In genomic region chr4:177802149-177802548, GRCh38 we compare ENCODE assay signal across 23 cellular contexts.
"Had no signal": no experiment of that assay in that cellular context is flagged by ENCODE, and none has a peak within 500 bp of the region (broad histone marks: within the 10 kb centered on the region; RNA-seq: fewer than 3 reads in every experiment).

No MANE protein-coding gene starts in this region.

- DNase-seq: activated CD4-positive, alpha-beta memory T cell treated with anti-CD3 and anti-CD28 coated beads for 36 hours; activated CD4-positive, alpha-beta T cell treated with anti-CD3 and anti-CD28 coated beads, Interleukin-2, amount 10 ng/mL, durations not matched to agents 7 days and 5 days; activated CD4-positive, CD25-positive, alpha-beta regulatory T cell; activated CD8-positive, alpha-beta memory T cell treated with anti-CD3 and anti-CD28 coated beads for 24 hours; activated gamma-delta T cell treated with Interleukin-2 at 50 U/mL for 16 hours; activated naive CD4-positive, alpha-beta T cell treated with anti-CD3 and anti-CD28 coated beads, Interleukin-2, amount 10 ng/mL, durations not matched to agents 7 days and 5 days; activated naive CD8-positive, alpha-beta T cell treated with anti-CD3 and anti-CD28 coated beads for 36 hours; activated T-cell treated with anti-CD3 and anti-CD28 coated beads for 4 hours; activated T-cell treated with anti-CD3 and anti-CD28 coated beads, Interleukin-2, amount 50 U/mL, for 48 hours; brain microvascular endothelial cell; Karpas-422; MM.1S; NCI-H1105; NCI-H1436; NCI-H187; NCI-H2171 treated with DMSO at 0.1 percent for 48 hours; NCI-H226; NCI-H774; SHP77 treated with DMSO at 0.1 percent for 48 hours; T-helper 17 cell; T-helper 9 cell had no signal

- ATAC-seq: K562, T-helper 17 cell had no signal

- H3K27me3 ChIP-seq: brain microvascular endothelial cell, cardiac muscle cell had no signal

- H3K4me3 ChIP-seq: cardiac muscle cell, K562 had no signal

- H3K27ac ChIP-seq: brain microvascular endothelial cell, cardiac muscle cell had no signal

- H3K36me3 ChIP-seq: brain microvascular endothelial cell, cardiac muscle cell had no signal
